Comparison of ENCODE assay signal across 20 cellular contexts in the genomic region with DNA sequence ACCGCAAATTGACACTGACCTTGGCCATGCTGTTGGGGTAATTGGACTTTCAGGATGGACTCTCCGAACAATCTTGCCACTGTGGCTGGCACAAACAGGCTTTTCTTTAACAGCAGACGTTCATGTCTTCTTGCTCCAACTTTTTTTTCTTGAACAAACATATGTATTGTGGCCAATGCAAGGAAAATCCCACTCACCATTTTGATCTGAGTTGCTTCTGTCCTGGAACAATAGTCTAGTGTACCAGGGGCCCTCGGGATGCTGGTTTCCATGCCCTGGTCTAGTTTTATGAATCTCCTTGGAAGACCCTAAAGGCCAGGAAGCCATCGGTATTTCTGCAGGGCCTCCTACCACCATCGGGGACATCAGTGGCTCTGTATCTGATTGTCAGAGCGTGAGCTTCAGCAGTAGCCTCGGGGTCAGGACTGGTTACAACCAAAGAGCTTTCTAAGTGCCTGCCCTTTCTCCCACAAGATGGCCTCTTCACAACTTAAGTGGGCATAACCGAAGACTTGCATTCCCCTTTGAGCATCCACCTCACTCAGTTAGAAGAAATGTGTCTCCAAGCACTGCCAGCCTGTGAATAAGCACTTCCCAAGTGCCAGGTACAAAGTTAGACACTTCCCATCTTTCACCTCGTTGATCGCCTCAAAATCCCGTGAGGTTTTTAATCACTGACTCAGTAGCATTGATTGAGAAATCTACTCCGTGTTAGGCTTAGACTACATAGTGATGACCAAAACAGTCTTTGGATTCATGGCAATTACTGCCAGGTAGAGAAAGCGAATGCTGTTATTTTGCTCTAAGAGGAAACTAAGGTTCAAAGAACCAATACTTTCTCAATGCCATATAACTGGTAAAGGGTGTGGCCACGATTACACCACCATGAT.
DNase-seq lines count a peak whose midpoint lies in the region; ATAC-seq and TF ChIP-seq lines count a peak whose summit lies in the region.
"Had no signal": no experiment of that assay in that cellular context is flagged by ENCODE, and none has a peak within 500 bp of the region (broad histone marks: within the 10 kb centered on the region; RNA-seq: fewer than 3 reads in every experiment).

No MANE protein-coding gene starts in this region.

- H3K4me1 Mint-ChIP-seq in endodermal cell (peaks cover 22% of the 10 kb centered on the region), neural crest cell (peaks cover 59% of the 10 kb centered on the region)
- H3K4me1 Mint-ChIP-seq: activated CD4-positive, alpha-beta T cell treated with anti-CD3 and anti-CD28 coated beads for 36 hours; B cell; CD8-positive, alpha-beta memory T cell had no signal

- TF ChIP-seq POLR2A in uterus (IDR thresholded peaks at IDR 0.05), result no peak

- no peak overlapping the region for H3K9ac ChIP-seq in endodermal cell (ENCODE audit: extremely low read depth, low read length, poor library complexity, severe bottlenecking)
- H3K9ac ChIP-seq: KMS-11 had no signal

- H3K4me3 ChIP-seq in heart right ventricle, result no peak overlapping the region
- no peak overlapping the region for H3K4me3 ChIP-seq in right atrium auricular region
- H3K4me3 ChIP-seq in endodermal cell (ENCODE audit: low read length), result no peak overlapping the region
- no peak overlapping the region for H3K4me3 ChIP-seq in uterus
- H3K4me3 ChIP-seq: testis had no signal

- WGBS in heart right ventricle, 2 donors, result 82 to 87% methylated on average over 15 of the region's 15 CpGs
- WGBS in endodermal cell (ENCODE audit: insufficient coverage in 1 of 2, insufficient read length in 1 of 2), 2 experiments, result 93% methylated on average over 15 of the region's 15 CpGs

- intact Hi-C loops in heart right ventricle (cut with DNase I) (no loop called here), uterus (cut with DNase I; ENCODE audit: low total_unique reads) (loop anchor here (10.0 kb wide), 1 partner anchor 62 kb away; no protein-coding TSS in a partner anchor)

- DNase-seq in heart right ventricle, result no peak
- DNase-seq in right atrium auricular region (ENCODE audit: low spot score), result no peak
- DNase-seq in endodermal cell, result peak; percentile 65
- DNase-seq in neural crest cell (ENCODE audit: low read depth, low spot score), result no peak
- no peak for DNase-seq in uterus
- DNase-seq in KBM-7, result no peak
- DNase-seq in middle frontal gyrus (ENCODE audit: extremely low spot score, low spot score), result no peak
- DNase-seq: activated CD4-positive, alpha-beta T cell treated with anti-CD3 and anti-CD28 coated beads for 36 hours; activated naive CD4-positive, alpha-beta T cell treated with Interleukin-2 at 50 U/mL for 16 hours; activated T-cell treated with anti-CD3 and anti-CD28 coated beads, Interleukin-2, amount 50 U/mL, for 24 hours; CD8-positive, alpha-beta memory T cell; DMS153; effector memory CD8-positive, alpha-beta T cell; GOT3; kidney glomerular epithelial cell; NCI-H1694 had no signal

- no peak for ATAC-seq in heart right ventricle
- no peak for ATAC-seq in GM19324 (IDR thresholded peaks at IDR 0.05; ENCODE audit: low FRiP score, unreplicated experiment)
- ATAC-seq: activated CD4-positive, alpha-beta T cell treated with anti-CD3 and anti-CD28 coated beads for 36 hours; effector memory CD8-positive, alpha-beta T cell had no signal

- no peak for TF ChIP-seq CTCF in heart right ventricle (IDR thresholded peaks at IDR 0.05)
- TF ChIP-seq CTCF in right atrium auricular region (IDR thresholded peaks at IDR 0.05), result no peak
- peak; percentile 52 for TF ChIP-seq CTCF in endodermal cell (conservative IDR thresholded peaks at IDR 0.05)
- no peak for TF ChIP-seq CTCF in neural crest cell (conservative IDR thresholded peaks at IDR 0.05)
- no peak for TF ChIP-seq CTCF in uterus (IDR thresholded peaks at IDR 0.05)

- H3K36me3 ChIP-seq in heart right ventricle (no peaks in the 10 kb centered on the region), right atrium auricular region (no peaks in the 10 kb centered on the region), endodermal cell (ENCODE audit: control insufficient read depth, insufficient read depth, low read length) (no peaks in the 10 kb centered on the region), uterus (no peaks in the 10 kb centered on the region)

- H3K27ac Mint-ChIP-seq in endodermal cell (no peak overlapping the region), neural crest cell (ENCODE audit: unreplicated experiment) (peak overlapping the region; percentile 63)
- H3K27ac Mint-ChIP-seq: activated CD4-positive, alpha-beta T cell treated with anti-CD3 and anti-CD28 coated beads for 36 hours; activated T-cell treated with anti-CD3 and anti-CD28 coated beads, Interleukin-2, amount 50 U/mL, for 24 hours; B cell; effector memory CD8-positive, alpha-beta T cell had no signal

- in situ Hi-C loops in KBM-7 (cut with MboI; ENCODE audit: low pct_unique_long_range_greater_than_20kb, low sequenced_read_pairs), result no loop called here

- H3K9me3 Mint-ChIP-seq in endodermal cell, result no peaks in the 10 kb centered on the region
- no peaks in the 10 kb centered on the region for H3K9me3 Mint-ChIP-seq in neural crest cell
- H3K9me3 Mint-ChIP-seq: activated T-cell treated with anti-CD3 and anti-CD28 coated beads, Interleukin-2, amount 50 U/mL, for 24 hours; effector memory CD8-positive, alpha-beta T cell had no signal

- H3K4me3 Mint-ChIP-seq in endodermal cell, result no peak overlapping the region
- peak overlapping the region; percentile 40 for H3K4me3 Mint-ChIP-seq in neural crest cell
- H3K4me3 Mint-ChIP-seq: activated CD4-positive, alpha-beta T cell treated with anti-CD3 and anti-CD28 coated beads for 36 hours; activated T-cell treated with anti-CD3 and anti-CD28 coated beads, Interleukin-2, amount 50 U/mL, for 24 hours; B cell; effector memory CD8-positive, alpha-beta T cell had no signal

- no peaks in the 10 kb centered on the region for H3K9me3 ChIP-seq in heart right ventricle
- H3K9me3 ChIP-seq in right atrium auricular region, result no peaks in the 10 kb centered on the region
- H3K9me3 ChIP-seq in endodermal cell (ENCODE audit: control insufficient read depth, low read length), result no peaks in the 10 kb centered on the region
- no peaks in the 10 kb centered on the region for H3K9me3 ChIP-seq in uterus
- H3K9me3 ChIP-seq: testis had no signal

- H3K27ac ChIP-seq in heart right ventricle, result peak overlapping the region; percentile 51 to 79 (median 66)
- peak overlapping the region in 1 of 2 donors; percentile 69 for H3K27ac ChIP-seq in right atrium auricular region
- no peak overlapping the region for H3K27ac ChIP-seq in endodermal cell (ENCODE audit: low read depth, low read length)
- peak overlapping the region; percentile 75 to 86 for H3K27ac ChIP-seq in uterus
- H3K27ac ChIP-seq: KMS-11 had no signal

- H3K27me3 ChIP-seq in heart right ventricle, result no peaks in the 10 kb centered on the region
- no peaks in the 10 kb centered on the region for H3K27me3 ChIP-seq in right atrium auricular region
- H3K27me3 ChIP-seq in endodermal cell (ENCODE audit: control insufficient read depth, insufficient read depth, low read length, poor library complexity, severe bottlenecking), result no peaks in the 10 kb centered on the region
- H3K27me3 ChIP-seq in uterus, result no peaks in the 10 kb centered on the region
- H3K27me3 ChIP-seq: testis had no signal

- H3K4me1 ChIP-seq in heart right ventricle (peaks cover 9 to 34% (median 27%) of the 10 kb centered on the region in 9 donors), right atrium auricular region (peaks cover 0 to 20% of the 10 kb centered on the region in 2 donors), endodermal cell (ENCODE audit: control insufficient read depth, insufficient read depth, low read length) (no peaks in the 10 kb centered on the region), uterus (peaks cover 16 to 23% of the 10 kb centered on the region in 2 donors)

- H3K36me3 Mint-ChIP-seq in endodermal cell (ENCODE audit: low read depth) (no peaks in the 10 kb centered on the region), neural crest cell (ENCODE audit: low read depth) (no peaks in the 10 kb centered on the region)
- H3K36me3 Mint-ChIP-seq: CD8-positive, alpha-beta memory T cell had no signal

- H3K27me3 Mint-ChIP-seq in endodermal cell (ENCODE audit: insufficient read depth) (peaks cover 17% of the 10 kb centered on the region), neural crest cell (ENCODE audit: low read depth) (no peaks in the 10 kb centered on the region)
- H3K27me3 Mint-ChIP-seq: activated CD4-positive, alpha-beta T cell treated with anti-CD3 and anti-CD28 coated beads for 36 hours; activated T-cell treated with anti-CD3 and anti-CD28 coated beads, Interleukin-2, amount 50 U/mL, for 24 hours; B cell; effector memory CD8-positive, alpha-beta T cell had no signal
